In the genomic region with DNA sequence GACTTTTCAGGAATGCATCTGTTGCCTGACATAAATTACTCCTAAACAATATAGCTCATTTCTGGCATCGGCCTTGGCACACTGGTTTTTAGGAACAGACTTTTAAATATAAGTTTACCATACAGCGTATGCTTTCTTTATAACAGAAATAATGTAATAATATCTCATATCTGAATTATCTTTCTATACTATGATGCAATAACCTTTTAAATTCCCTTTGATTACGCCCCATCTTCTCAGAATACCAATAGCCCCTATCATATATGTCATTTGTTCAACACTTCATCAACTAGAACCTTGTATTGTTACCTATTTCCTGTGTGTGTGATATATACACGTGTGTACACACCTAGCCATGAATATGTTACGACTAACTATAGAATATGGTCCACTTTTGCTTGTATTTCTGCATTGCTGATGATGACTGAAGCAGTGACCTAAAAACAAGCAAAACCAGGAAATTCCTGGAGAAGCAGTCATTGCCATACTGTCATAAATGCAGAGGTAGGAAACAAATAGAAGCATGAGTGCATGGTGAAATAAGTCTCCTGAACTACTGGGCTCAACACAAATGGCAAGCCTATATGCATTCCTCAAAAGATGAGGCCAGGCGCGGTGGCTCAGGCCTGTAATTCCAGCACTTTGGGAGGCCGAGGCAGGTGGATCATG, we compare ENCODE assay signal across 18 cellular contexts.
A peak's percentile ranks its signal among the peaks of the same experiment; 100 is the strongest.
DNase-seq lines count a peak whose midpoint lies in the region; ATAC-seq, FAIRE-seq and TF ChIP-seq lines count a peak whose summit lies in the region.
"Had no signal": no experiment of that assay in that cellular context is flagged by ENCODE, and none has a peak within 500 bp of the region (broad histone marks: within the 10 kb centered on the region; RNA-seq: fewer than 3 reads in every experiment).

No MANE protein-coding gene starts in this region.

- TF ChIP-seq CTCF in AG10803 (conservative IDR thresholded peaks at IDR 0.05; ENCODE audit: low read length) = no peak
- no peak for TF ChIP-seq CTCF in brain microvascular endothelial cell (IDR thresholded peaks at IDR 0.05; ENCODE audit: low read depth, low read length, missing control alignments)
- TF ChIP-seq CTCF in keratinocyte (optimal IDR thresholded peaks at IDR 0.05 in 1 of 3, IDR thresholded peaks at IDR 0.05 in 1 of 3, conservative IDR thresholded peaks at IDR 0.05 in 1 of 3; ENCODE audit: extremely low read depth in 1 of 3, insufficient read depth in 2 of 3, low read length in 3 of 3) = no peak
- TF ChIP-seq CTCF in tibial artery (IDR thresholded peaks at IDR 0.05) = no peak

- FAIRE-seq in keratinocyte (lab: Jason Lieb, UNC) = no peak

- H3K36me3 ChIP-seq in brain microvascular endothelial cell (replicated peaks) (no peaks in the 10 kb centered on the region), keratinocyte (ENCODE audit: control insufficient read depth in 2 of 2, extremely low read depth in 1 of 2, insufficient read depth in 2 of 2, low read length in 2 of 2) (no peaks in the 10 kb centered on the region), tibial artery (no peaks in the 10 kb centered on the region)
- H3K36me3 ChIP-seq: BE2C, spleen, WERI-Rb-1 had no signal

- H3K9ac ChIP-seq in keratinocyte (ENCODE audit: control insufficient read depth, extremely low read depth, insufficient read depth, low read length) = no peak overlapping the region
- H3K9ac ChIP-seq: parathyroid adenoma had no signal

- peak overlapping the region; percentile 20 for H3K4me2 ChIP-seq in keratinocyte (ENCODE audit: control insufficient read depth, extremely low read depth, insufficient read depth, low read depth, low read length)

- peaks cover 6% of the 10 kb centered on the region for H3K4me1 ChIP-seq in keratinocyte (ENCODE audit: control insufficient read depth, extremely low read depth, insufficient read depth, low read length)
- no peaks in the 10 kb centered on the region for H3K4me1 ChIP-seq in tibial artery
- H3K4me1 ChIP-seq: BE2C, parathyroid adenoma, spleen had no signal

- no peak overlapping the region for H2AFZ ChIP-seq in keratinocyte (ENCODE audit: control insufficient read depth, low read length)
- H2AFZ ChIP-seq: parathyroid adenoma had no signal

- no peaks in the 10 kb centered on the region for H4K20me1 ChIP-seq in keratinocyte (ENCODE audit: control insufficient read depth, extremely low read depth, insufficient read depth, low read length)

- H3K27me3 ChIP-seq in brain microvascular endothelial cell (replicated peaks) (no peaks in the 10 kb centered on the region), keratinocyte (ENCODE audit: control insufficient read depth, extremely low read depth, insufficient read depth, low read length) (no peaks in the 10 kb centered on the region), tibial artery (no peaks in the 10 kb centered on the region)
- H3K27me3 ChIP-seq: BE2C, spleen had no signal

- H3K9me3 ChIP-seq in keratinocyte (ENCODE audit: control insufficient read depth, low read depth, low read length) (no peaks in the 10 kb centered on the region), tibial artery (no peaks in the 10 kb centered on the region)
- H3K9me3 ChIP-seq: BE2C had no signal

- H3K27ac ChIP-seq in brain microvascular endothelial cell (peak overlapping the region; percentile 49), keratinocyte (ENCODE audit: control insufficient read depth, insufficient read depth, low read length) (no peak overlapping the region), tibial artery (no peak overlapping the region)
- H3K27ac ChIP-seq: parathyroid adenoma, spleen, WERI-Rb-1 had no signal

- H3K9me1 ChIP-seq in keratinocyte (ENCODE audit: control insufficient read depth, extremely low read depth, insufficient read depth, low read length) = no peaks in the 10 kb centered on the region

- dilution Hi-C loops in keratinocyte (cut with MboI; ENCODE audit: extremely low pct_ligation_motif_present, low sequenced_read_pairs) = no loop called here

- DNase-seq in AG10803 (ENCODE audit: low read depth) (peak; percentile 38), HT1080 (ENCODE audit: low read depth) (peak; percentile 74), brain microvascular endothelial cell (peak; percentile 71), keratinocyte (ENCODE audit: low read depth, low spot score) (no peak), NCI-H1092 treated with DMSO at 0.1 percent for 48 hours (lab: John Stamatoyannopoulos, UW) (no peak), tibial artery (no peak)
- DNase-seq in activated T-cell treated with anti-CD3 and anti-CD28 coated beads, Interleukin-2, amount 50 U/mL, for 48 hours = no peak
- DNase-seq: activated CD4-positive, alpha-beta memory T cell treated with anti-CD3 and anti-CD28 coated beads for 36 hours; activated T-cell treated with anti-CD3 and anti-CD28 coated beads, Interleukin-2, amount 50 U/mL, for 72 hours; BE2C; naive thymus-derived CD4-positive, alpha-beta T cell; NCI-H1694 treated with DMSO at 0.1 percent for 48 hours; NCI-H446; Right ventricle myocardium superior; spleen; WERI-Rb-1 had no signal

- no peaks in the 10 kb centered on the region for H3K79me2 ChIP-seq in keratinocyte (ENCODE audit: control insufficient read depth, insufficient read depth, low read length)
- H3K79me2 ChIP-seq: parathyroid adenoma had no signal

- intact Hi-C loops in tibial artery (cut with DNase I; ENCODE audit: low total_unique reads) = no loop called here

- H3K4me3 ChIP-seq in AG10803 (ENCODE audit: low read length) (no peak overlapping the region), brain microvascular endothelial cell (ENCODE audit: low read depth, low read length) (no peak overlapping the region), keratinocyte (ENCODE audit: control insufficient read depth in 2 of 3, extremely low read depth in 1 of 3, insufficient read depth in 2 of 3, low read depth in 1 of 3, low read length in 3 of 3) (no peak overlapping the region), tibial artery (no peak overlapping the region)
- H3K4me3 ChIP-seq: spleen had no signal

- no peak for ATAC-seq in GM18909 (IDR thresholded peaks at IDR 0.05; ENCODE audit: poor library complexity, unreplicated experiment)
- ATAC-seq: activated T-cell treated with anti-CD3 and anti-CD28 coated beads, Interleukin-2, amount 50 U/mL, for 72 hours; naive thymus-derived CD4-positive, alpha-beta T cell had no signal

- in situ Hi-C loops in brain microvascular endothelial cell (cut with HindIII; ENCODE audit: low pct_ligation_motif_present, low sequenced_read_pairs) = no loop called here

Comparison
In these comparisons a context has a peak if more than half of its experiments do, and no peak if none do; other contexts are left out.
1. DNase-seq: peak in AG10803 (single experiment), HT1080 (single experiment) and brain microvascular endothelial cell (single experiment); none in keratinocyte (single experiment), NCI-H1092 treated with DMSO at 0.1 percent for 48 hours (single experiment), tibial artery (0 of 2) and activated T-cell treated with anti-CD3 and anti-CD28 coated beads, Interleukin-2, amount 50 U/mL, for 48 hours (0 of 2).